In the genomic region with DNA sequence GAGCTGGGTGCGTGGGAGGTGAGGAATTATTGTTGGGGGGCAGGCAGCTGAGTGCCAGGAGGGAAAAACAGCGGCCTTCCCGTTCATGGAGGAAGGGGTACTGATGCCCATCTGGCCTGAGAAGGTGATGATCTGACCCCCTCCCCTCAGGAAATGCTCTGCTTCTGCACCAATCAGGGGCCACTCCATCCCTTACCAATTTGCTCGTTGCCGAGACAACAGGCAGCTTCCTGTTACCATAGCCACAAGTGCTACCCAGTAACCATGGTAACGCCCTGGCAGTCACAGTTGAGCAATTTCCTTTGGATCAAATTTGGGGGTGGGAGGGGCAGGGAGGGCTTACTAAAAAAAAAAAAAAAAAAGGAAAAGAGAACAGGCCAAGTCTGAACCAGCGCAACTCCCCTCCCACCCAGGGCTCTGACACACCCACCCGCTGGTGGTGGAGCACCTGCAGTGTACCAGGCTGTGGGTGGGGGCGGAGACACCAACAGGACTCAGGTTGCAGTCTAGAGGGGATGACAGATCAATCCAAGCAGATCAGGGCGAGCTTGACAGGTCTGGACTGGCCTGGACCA, we compare ENCODE assay signal across 8 cellular contexts. TPM values are rescaled to one million over a fixed set of nuclear protein-coding genes. Genes with fewer than 3 reads are reported as not detected.
DNase-seq lines count a peak whose midpoint lies in the region; ATAC-seq, FAIRE-seq and TF ChIP-seq lines count a peak whose summit lies in the region.

No MANE protein-coding gene starts in this region.

- H3K4me1 Mint-ChIP-seq in immature natural killer cell, result peaks cover 0 to 7% of the 10 kb centered on the region in 2 donors

- peaks cover 0 to 3% (median 3%) of the 10 kb centered on the region in 3 donors for H3K27me3 Mint-ChIP-seq in immature natural killer cell (ENCODE audit: low read depth in 3 of 3)

- peak; percentile 69 for FAIRE-seq in GM12892 (lab: Jason Lieb, UNC)

- H3K27ac Mint-ChIP-seq in immature natural killer cell, result peak overlapping the region in 4 of 6 donors; percentile 53 to 69 (median 60)

- peaks cover 6 to 13% (median 6%) of the 10 kb centered on the region in 3 donors for H3K36me3 Mint-ChIP-seq in immature natural killer cell

- no peak for DNase-seq in GM12892 (ENCODE audit: insufficient read length)
- peak; percentile 31 for DNase-seq in NCI-H748 treated with DMSO at 0.1 percent for 48 hours (lab: John Stamatoyannopoulos, UW)
- DNase-seq in activated T-helper 9 cell treated with anti-CD3 and anti-CD28 coated beads, Interleukin-2, amount 50 U/mL, for 16 hours (ENCODE audit: low read depth), result peak; percentile 3
- DNase-seq in immature natural killer cell, result peak; percentile 54 to 69 (median 59)
- DNase-seq in DMS153 treated with DMSO at 0.1 percent for 48 hours (lab: John Stamatoyannopoulos, UW; ENCODE audit: unreplicated experiment), result no peak
- DNase-seq in AG08396 (ENCODE audit: low spot score), result no peak
- DNase-seq in SHP77 treated with DMSO at 0.1 percent for 48 hours (lab: John Stamatoyannopoulos, UW), result no peak

- TF ChIP-seq POLR2A in GM12892 (IDR thresholded peaks at IDR 0.05; ENCODE audit: low read depth, low read length), result no peak

- H3K4me3 Mint-ChIP-seq in immature natural killer cell, result no peak overlapping the region

- ATAC-seq in GM18909 (IDR thresholded peaks at IDR 0.05; ENCODE audit: poor library complexity, unreplicated experiment), result no peak

- H3K9me3 Mint-ChIP-seq in immature natural killer cell, result peaks cover 0 to 1% (median 0%) of the 10 kb centered on the region in 6 donors

RNA-seq across cellular contexts. Expression of a gene that starts 13.7 kb away (rescaled TPM):
- polyA plus RNA-seq in GM12892 (2012; ENCODE audit: missing spikeins), result 1.2 TPM
- polyA plus RNA-seq in immature natural killer cell, result under 1 TPM in 1 of 3 donors, not detected in 2; 0.13 TPM

RNA-seq across cellular contexts. Expression of a gene that starts 33.9 kb away (rescaled TPM):
- 43.7 TPM for polyA plus RNA-seq in GM12892 (2012; ENCODE audit: missing spikeins)
- 10 to 100 TPM; 11.0 to 26.8 (median 19.1) TPM for polyA plus RNA-seq in immature natural killer cell

Comparison
In these comparisons a context has a peak if more than half of its experiments do, and no peak if none do; other contexts are left out.
1. DNase-seq: peak in NCI-H748 treated with DMSO at 0.1 percent for 48 hours (single experiment), activated T-helper 9 cell treated with anti-CD3 and anti-CD28 coated beads, Interleukin-2, amount 50 U/mL, for 16 hours (single experiment) and immature natural killer cell (3 of 3); none in GM12892 (single experiment), DMS153 treated with DMSO at 0.1 percent for 48 hours (single experiment), AG08396 (single experiment) and SHP77 treated with DMSO at 0.1 percent for 48 hours (single experiment).